Comparison of ENCODE assay signal across 11 cellular contexts in genomic region chr19:2288743-2289713, GRCh38. TPM values are rescaled to one million over a fixed set of nuclear protein-coding genes. Genes with fewer than 3 reads are reported as not detected.
DNase-seq lines count a peak whose midpoint lies in the region; ATAC-seq and TF ChIP-seq lines count a peak whose summit lies in the region.
"Had no signal": no experiment of that assay in that cellular context is flagged by ENCODE, and none has a peak within 500 bp of the region (broad histone marks: within the 10 kb centered on the region; RNA-seq: fewer than 3 reads in every experiment).

No MANE protein-coding gene starts in this region.

- H3K9me3 ChIP-seq in esophagus squamous epithelium, result no peaks in the 10 kb centered on the region
- H3K9me3 ChIP-seq in suprapubic skin, result no peaks in the 10 kb centered on the region

- H3K4me3 Mint-ChIP-seq in activated naive CD4-positive, alpha-beta T cell treated with anti-CD3 and anti-CD28 coated beads for 36 hours, result peak overlapping the region; percentile 75

- H3K4me3 ChIP-seq in esophagus squamous epithelium (peak overlapping the region in 3 of 4 donors; percentile 34 to 65 (median 51)), suprapubic skin (peak overlapping the region; percentile 18)

- H3K27me3 Mint-ChIP-seq in activated naive CD4-positive, alpha-beta T cell treated with anti-CD3 and anti-CD28 coated beads for 36 hours (ENCODE audit: low read depth), result peaks cover 5% of the 10 kb centered on the region

- H3K27me3 ChIP-seq in esophagus squamous epithelium, result peaks cover 21 to 86% (median 26%) of the 10 kb centered on the region in 4 donors
- H3K27me3 ChIP-seq in suprapubic skin, result peaks cover 48% of the 10 kb centered on the region

- peaks cover 2% of the 10 kb centered on the region for H3K36me3 Mint-ChIP-seq in activated naive CD4-positive, alpha-beta T cell treated with anti-CD3 and anti-CD28 coated beads for 36 hours (ENCODE audit: low read depth)

- H3K27ac Mint-ChIP-seq in activated naive CD4-positive, alpha-beta T cell treated with anti-CD3 and anti-CD28 coated beads for 36 hours, result peak overlapping the region; percentile 59

- no peak for ATAC-seq in GM21825 (IDR thresholded peaks at IDR 0.05; ENCODE audit: unreplicated experiment)

- H3K9me3 Mint-ChIP-seq in activated naive CD4-positive, alpha-beta T cell treated with anti-CD3 and anti-CD28 coated beads for 36 hours, result no peaks in the 10 kb centered on the region

- H3K36me3 ChIP-seq in esophagus squamous epithelium (no peaks in the 10 kb centered on the region), suprapubic skin (peaks cover 4% of the 10 kb centered on the region)
- H3K36me3 ChIP-seq: WERI-Rb-1 had no signal

- peaks cover 26% of the 10 kb centered on the region for H3K4me1 Mint-ChIP-seq in activated naive CD4-positive, alpha-beta T cell treated with anti-CD3 and anti-CD28 coated beads for 36 hours (ENCODE audit: low read depth)

- TF ChIP-seq EP300 in suprapubic skin (IDR thresholded peaks at IDR 0.05), result no peak

- peak overlapping the region; percentile 79 for H3K27ac ChIP-seq in VCaP
- H3K27ac ChIP-seq in esophagus squamous epithelium, result peak overlapping the region; percentile 4 to 76 (median 52)
- H3K27ac ChIP-seq in suprapubic skin, result peak overlapping the region; percentile 49
- H3K27ac ChIP-seq: WERI-Rb-1 had no signal

- DNase-seq in activated naive CD4-positive, alpha-beta T cell treated with anti-CD3 and anti-CD28 coated beads for 36 hours, result no peak
- DNase-seq in activated naive CD4-positive, alpha-beta T cell treated with anti-CD3 and anti-CD28 coated beads, Interleukin-2, amount 50 U/mL, for 16 hours, result no peak
- DNase-seq in esophagus squamous epithelium (lab: John Stamatoyannopoulos, UW) (no peak), suprapubic skin (ENCODE audit: low spot score in 2 of 2) (no peak), NCI-H1436 treated with DMSO at 0.1 percent for 48 hours (lab: John Stamatoyannopoulos, UW) (no peak)
- DNase-seq in stimulated activated CD4-positive, alpha-beta T cell treated with anti-CD3 and anti-CD28 coated beads, Interleukin-4, amount 100 ng/mL, for 4 hours, result no peak
- DNase-seq: NCI-H446, WERI-Rb-1 had no signal

- TF ChIP-seq POLR2A in esophagus squamous epithelium (IDR thresholded peaks at IDR 0.05) (no peak), suprapubic skin (IDR thresholded peaks at IDR 0.05) (no peak)

- intact Hi-C loops in activated naive CD4-positive, alpha-beta T cell treated with anti-CD3 and anti-CD28 coated beads for 36 hours (cut with micrococcal nuclease), result loop anchor here (5.0 kb wide), 1 partner anchor 38 kb away; the partner anchor contains the start of genes LSM7 and SPPL2B
- intact Hi-C loops in esophagus squamous epithelium (cut with DNase I), result loop anchor here (10.0 kb wide), 2 partner anchors 106 to 336 kb away; no protein-coding TSS in a partner anchor

- H3K4me1 ChIP-seq in esophagus squamous epithelium, result peaks cover 19 to 39% (median 22%) of the 10 kb centered on the region in 3 donors
- H3K4me1 ChIP-seq in suprapubic skin, result peaks cover 30% of the 10 kb centered on the region

- 70 to 80% methylated on average over 2 to 3 of the region's 31 CpGs for WGBS in esophagus squamous epithelium, 2 donors
- WGBS in suprapubic skin, result 42% methylated on average over 7 of the region's 31 CpGs

- no peak for TF ChIP-seq CTCF in VCaP (conservative IDR thresholded peaks at IDR 0.05)
- TF ChIP-seq CTCF in esophagus squamous epithelium (IDR thresholded peaks at IDR 0.05), result no peak
- TF ChIP-seq CTCF in suprapubic skin (IDR thresholded peaks at IDR 0.05), result no peak

- CTCF ChIA-PET in activated naive CD4-positive, alpha-beta T cell treated with anti-CD3 and anti-CD28 coated beads for 36 hours (lab: Charles Lee), result interaction anchor here (0.9 to 1.4 kb wide), 4 partner anchors 15 to 237 kb away, joined by 3 to 9 read pairs (median 6); no protein-coding TSS in a partner anchor

RNA-seq across cellular contexts. Expression of gene PEAK3, which starts 7.1 kb away (rescaled TPM):
- total RNA-seq in activated naive CD4-positive, alpha-beta T cell treated with anti-CD3 and anti-CD28 coated beads for 36 hours, result not detected
- total RNA-seq in esophagus squamous epithelium (under 1 TPM in 3 of 4 donors, not detected in 1; 0.32 to 0.40 (median 0.38) TPM), suprapubic skin (1 to 10 TPM in 1 of 4 donors, under 1 TPM in 1, not detected in 2; 0.55 to 1.4 TPM)

RNA-seq across cellular contexts. Expression of gene LINGO3, which starts 18.9 kb away (rescaled TPM):
- total RNA-seq in activated naive CD4-positive, alpha-beta T cell treated with anti-CD3 and anti-CD28 coated beads for 36 hours, result not detected
- total RNA-seq in esophagus squamous epithelium (under 1 TPM in 1 of 4 donors, not detected in 3; 0.09 TPM), suprapubic skin (not detected)
- total RNA-seq: myocyte had no signal

RNA-seq across cellular contexts. Expression of gene JSRP1, which starts 32.8 kb away (rescaled TPM):
- under 1 TPM; 0.55 to 0.81 TPM for total RNA-seq in activated naive CD4-positive, alpha-beta T cell treated with anti-CD3 and anti-CD28 coated beads for 36 hours
- total RNA-seq in esophagus squamous epithelium, result 1 to 10 TPM in 1 of 4 donors, not detected in 3; 1.5 TPM
- not detected for total RNA-seq in suprapubic skin

RNA-seq across cellular contexts. Expression of gene LSM7, which starts 39.4 kb away (rescaled TPM):
- 100 to 1,000 TPM; 162 to 164 TPM for total RNA-seq in activated naive CD4-positive, alpha-beta T cell treated with anti-CD3 and anti-CD28 coated beads for 36 hours
- total RNA-seq in esophagus squamous epithelium, result 100 to 1,000 TPM in 3 of 4 donors, 10 to 100 TPM in 1; 97.8 to 163 (median 128) TPM
- 100 to 1,000 TPM in 1 of 4 donors, 10 to 100 TPM in 3; 71.2 to 106 (median 87.5) TPM for total RNA-seq in suprapubic skin

RNA-seq across cellular contexts. Expression of gene SPPL2B, which starts 39.5 kb away (rescaled TPM):
- total RNA-seq in activated naive CD4-positive, alpha-beta T cell treated with anti-CD3 and anti-CD28 coated beads for 36 hours, result 10 to 100 TPM; 56.8 to 59.6 TPM
- total RNA-seq in esophagus squamous epithelium, result 10 to 100 TPM; 14.7 to 37.7 (median 36.2) TPM
- total RNA-seq in suprapubic skin, result 10 to 100 TPM; 46.8 to 97.6 (median 59.6) TPM
